In the genomic region with DNA sequence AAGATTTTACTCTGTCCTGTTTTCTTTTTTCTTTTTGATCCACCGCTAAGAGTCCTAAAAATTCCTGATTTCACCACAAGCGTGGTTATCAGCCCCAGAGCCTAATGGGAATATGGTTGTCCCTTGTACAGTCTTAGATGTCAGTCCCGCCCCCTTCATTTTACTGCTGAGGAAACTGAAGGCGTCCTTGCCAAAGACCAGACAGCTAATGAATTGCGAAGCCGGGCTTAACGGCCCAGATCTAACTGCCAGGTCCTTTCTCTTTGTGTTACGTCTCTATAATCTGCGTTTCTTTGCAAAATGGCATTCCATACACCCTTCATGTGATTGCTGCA, we compare ENCODE assay signal across 8 cellular contexts. TPM values are rescaled to one million over a fixed set of nuclear protein-coding genes. Genes with fewer than 3 reads are reported as not detected.
A peak's percentile ranks its signal among the peaks of the same experiment; 100 is the strongest.
DNase-seq lines count a peak whose midpoint lies in the region; ATAC-seq and TF ChIP-seq lines count a peak whose summit lies in the region.

No MANE protein-coding gene starts in this region.

- no peak overlapping the region for H2BK5ac ChIP-seq in mesenchymal stem cell (ENCODE audit: low read depth, low read length, poor library complexity, severe bottlenecking)

- H3K36me3 ChIP-seq in SK-N-SH (replicated peaks in 1 of 2; ENCODE audit: control insufficient read depth in 1 of 2, insufficient read depth in 2 of 2, low read length in 1 of 2) (peaks cover 41 to 48% of the 10 kb centered on the region in 2 experiments), mesenchymal stem cell (ENCODE audit: control insufficient read depth in 1 of 2, insufficient read depth in 2 of 2, low read depth in 1 of 2, low read length in 2 of 2) (peaks cover 4 to 31% of the 10 kb centered on the region in 2 experiments), uterus (no peaks in the 10 kb centered on the region)
- H3K36me3 ChIP-seq in effector memory CD4-positive, alpha-beta T cell (ENCODE audit: control insufficient read depth, insufficient read depth, low read length) = peaks cover 20% of the 10 kb centered on the region

- peaks cover 59% of the 10 kb centered on the region for H3K79me2 ChIP-seq in SK-N-SH (ENCODE audit: insufficient read depth)

- intact Hi-C loops in CD4-positive, alpha-beta T cell (cut with DNase I, micrococcal nuclease) = loop anchor here (2.0 to 10.0 kb wide), 13 partner anchors 80 to 1489 kb away; partner anchors contain the start of genes ANKRA2 (in 1 of the 2), ANKRD31 (in 1 of the 2), CERT1 (in 1 of the 2) and GCNT4 (in 1 of the 2)
- intact Hi-C loops in uterus (cut with DNase I; ENCODE audit: low total_unique reads) = no loop called here

- no peak overlapping the region for H2BK12ac ChIP-seq in mesenchymal stem cell (ENCODE audit: low read length in 2 of 2)

- H3K9me3 ChIP-seq in CD4-positive, alpha-beta T cell (ENCODE audit: control insufficient read depth, low read length) = no peaks in the 10 kb centered on the region
- H3K9me3 ChIP-seq in SK-N-SH = no peaks in the 10 kb centered on the region
- no peaks in the 10 kb centered on the region for H3K9me3 ChIP-seq in effector memory CD4-positive, alpha-beta T cell (ENCODE audit: control insufficient read depth, low read length)
- no peaks in the 10 kb centered on the region for H3K9me3 ChIP-seq in mesenchymal stem cell (ENCODE audit: control insufficient read depth, low read length)
- H3K9me3 ChIP-seq in uterus = no peaks in the 10 kb centered on the region

- H4K91ac ChIP-seq in mesenchymal stem cell (ENCODE audit: low read length) = no peak overlapping the region

- H3K18ac ChIP-seq in mesenchymal stem cell (ENCODE audit: low read depth in 1 of 2, low read length in 2 of 2) = peak overlapping the region in 1 of 2 experiments; percentile 61

- H2BK15ac ChIP-seq in mesenchymal stem cell (ENCODE audit: low read depth, poor library complexity, severe bottlenecking) = no peak overlapping the region

- CTCF ChIA-PET in CD4-positive, alpha-beta T cell (lab: Charles Lee) = interaction anchor here (0.9 to 1.6 kb wide), 3 partner anchors 343 to 569 kb away, joined by 3 to 4 read pairs (median 3); partner anchors contain the start of genes ANKRD31 and HMGCR
- CTCF ChIA-PET in SK-N-SH (lab: Yijun Ruan, JAX) = interaction anchor here (0.8 to 2.4 kb wide), 7 partner anchors 13 to 161 kb away, joined by 3 to 15 read pairs (median 7); no protein-coding TSS in a partner anchor

- 0% methylated on average over 9 of the region's 9 CpGs for WGBS in SK-N-SH (ENCODE audit: low lambda C conversion rate)
- WGBS in mesenchymal stem cell = 5% methylated on average over 8 of the region's 9 CpGs

- H3K23ac ChIP-seq in mesenchymal stem cell (ENCODE audit: low read length in 2 of 2) = no peak overlapping the region

- H3K4me3 Mint-ChIP-seq in CD4-positive, alpha-beta T cell = peak overlapping the region; percentile 98

- peaks cover 13% of the 10 kb centered on the region for H3K79me1 ChIP-seq in mesenchymal stem cell (replicated peaks; ENCODE audit: low read length, poor library complexity, severe bottlenecking)

- H3K4me2 ChIP-seq in SK-N-SH (peak overlapping the region; percentile 95), mesenchymal stem cell (ENCODE audit: low read length, poor library complexity, severe bottlenecking) (peak overlapping the region; percentile 94)

- H3K4me3 ChIP-seq in SK-N-SH (ENCODE audit: low read depth in 2 of 2, low read length in 1 of 2) = peak overlapping the region; percentile 98 to 100
- peak overlapping the region; percentile 94 for H3K4me3 ChIP-seq in effector memory CD4-positive, alpha-beta T cell (ENCODE audit: insufficient read depth, low read depth, low read length, poor library complexity, severe bottlenecking)
- peak overlapping the region; percentile 95 to 98 for H3K4me3 ChIP-seq in mesenchymal stem cell (ENCODE audit: insufficient read depth in 1 of 2, low read depth in 1 of 2, low read length in 2 of 2)
- H3K4me3 ChIP-seq in uterus = peak overlapping the region; percentile 76 to 92

- peak overlapping the region in 1 of 2 experiments; percentile 95 for H3K4ac ChIP-seq in mesenchymal stem cell (ENCODE audit: low read depth in 1 of 2, low read length in 2 of 2)

- peak overlapping the region; percentile 66 for H3K27ac ChIP-seq in CD4-positive, alpha-beta T cell (ENCODE audit: low read depth, low read length)
- H3K27ac ChIP-seq in SK-N-SH (ENCODE audit: low read depth in 2 of 2, low read length in 1 of 2) (peak overlapping the region; percentile 67 to 85), mesenchymal stem cell (ENCODE audit: low read length, poor library complexity, severe bottlenecking) (peak overlapping the region; percentile 68), uterus (peak overlapping the region; percentile 83 to 86)
- H3K27ac ChIP-seq in effector memory CD4-positive, alpha-beta T cell (ENCODE audit: insufficient read depth, low read length, poor library complexity, severe bottlenecking) = peak overlapping the region; percentile 74

- H3K9ac ChIP-seq in SK-N-SH = peak overlapping the region; percentile 87
- H3K9ac ChIP-seq in mesenchymal stem cell (ENCODE audit: low read length) = peak overlapping the region; percentile 93

- H2AFZ ChIP-seq in SK-N-SH (ENCODE audit: low read depth) (peak overlapping the region; percentile 99), mesenchymal stem cell (ENCODE audit: low read depth, low read length) (no peak overlapping the region)

- H3K14ac ChIP-seq in mesenchymal stem cell (ENCODE audit: low read length in 2 of 2) = peak overlapping the region in 1 of 2 experiments; percentile 60

- no peak for TF ChIP-seq POLR2A in uterus (IDR thresholded peaks at IDR 0.05)

- POLR2A ChIA-PET in CD4-positive, alpha-beta T cell (lab: Charles Lee) = interaction anchor here (0.9 to 2.1 kb wide), 7 partner anchors 13 to 569 kb away, joined by 3 to 9 read pairs (median 5); partner anchors contain the start of genes ANKRD31, HEXB and HMGCR
- POLR2A ChIA-PET in SK-N-SH (lab: Yijun Ruan, JAX) = interaction anchor here (1.0 kb wide), 1 partner anchor 8 kb away, joined by 3 read pairs; no protein-coding TSS in a partner anchor

- no peak for TF ChIP-seq EP300 in SK-N-SH (IDR thresholded peaks at IDR 0.05; ENCODE audit: borderline replicate concordance in 1 of 2, low read depth in 1 of 2, low read length in 1 of 2)

- TF ChIP-seq CTCF in CD4-positive, alpha-beta T cell (IDR thresholded peaks at IDR 0.05) = no peak
- no peak for TF ChIP-seq CTCF in SK-N-SH (IDR thresholded peaks at IDR 0.05)
- peak in 1 of 4 experiments; percentile 1 for TF ChIP-seq CTCF in uterus (IDR thresholded peaks at IDR 0.05)

- H3K27me3 Mint-ChIP-seq in CD4-positive, alpha-beta T cell = no peaks in the 10 kb centered on the region

- peaks cover 64% of the 10 kb centered on the region for H3K36me3 Mint-ChIP-seq in CD4-positive, alpha-beta T cell (ENCODE audit: low read depth)

- H3K4me1 ChIP-seq in SK-N-SH (ENCODE audit: control insufficient read depth in 1 of 2, insufficient read depth in 2 of 2, low read depth in 1 of 2, low read length in 1 of 2) (peaks cover 17 to 23% of the 10 kb centered on the region in 2 experiments; a peak in 3 of 4 replicates), mesenchymal stem cell (ENCODE audit: control insufficient read depth, insufficient read depth, low read depth, low read length) (peaks cover 9% of the 10 kb centered on the region), uterus (peaks cover 5 to 14% of the 10 kb centered on the region in 2 donors)
- peaks cover 21% of the 10 kb centered on the region for H3K4me1 ChIP-seq in effector memory CD4-positive, alpha-beta T cell (ENCODE audit: control insufficient read depth, insufficient read depth, low read length, poor library complexity, severe bottlenecking)

- no peak for DNase-seq in CD4-positive, alpha-beta T cell
- DNase-seq in SK-N-SH = no peak
- no peak for DNase-seq in effector memory CD4-positive, alpha-beta T cell
- peak; percentile 80 for DNase-seq in mesenchymal stem cell
- no peak for DNase-seq in uterus
- DNase-seq in DMS79 (lab: John Stamatoyannopoulos, UW) = no peak

- TF ChIP-seq RAD21 in SK-N-SH (IDR thresholded peaks at IDR 0.05; ENCODE audit: low read length) = no peak

- H3K9me2 ChIP-seq in SK-N-SH = no peaks in the 10 kb centered on the region

- H3K9me3 Mint-ChIP-seq in CD4-positive, alpha-beta T cell = no peaks in the 10 kb centered on the region

- ATAC-seq in CD4-positive, alpha-beta T cell (ENCODE audit: poor library complexity) = peak; percentile 16
- peak; percentile 6 for ATAC-seq in GM18870 (IDR thresholded peaks at IDR 0.05; ENCODE audit: unreplicated experiment)
- ATAC-seq in HG03097 (IDR thresholded peaks at IDR 0.05; ENCODE audit: low FRiP score, unreplicated experiment) = peak; percentile 21

- H3K4me1 Mint-ChIP-seq in CD4-positive, alpha-beta T cell (ENCODE audit: low read depth) = peaks cover 40% of the 10 kb centered on the region

- no peak overlapping the region for H4K8ac ChIP-seq in mesenchymal stem cell (ENCODE audit: low read length)

- H4K20me1 ChIP-seq in SK-N-SH (ENCODE audit: insufficient read depth) = no peaks in the 10 kb centered on the region

- H3F3A ChIP-seq in SK-N-SH (replicated peaks; ENCODE audit: insufficient read depth) = peaks cover 22% of the 10 kb centered on the region

- no peaks in the 10 kb centered on the region for H3K27me3 ChIP-seq in CD4-positive, alpha-beta T cell (ENCODE audit: control insufficient read depth, insufficient read depth, low read length)
- H3K27me3 ChIP-seq in SK-N-SH (ENCODE audit: insufficient read depth) (no peaks in the 10 kb centered on the region), mesenchymal stem cell (ENCODE audit: control insufficient read depth in 1 of 2, insufficient read depth in 1 of 2, low read length in 2 of 2) (no peaks in the 10 kb centered on the region), uterus (no peaks in the 10 kb centered on the region)
- H3K27me3 ChIP-seq in effector memory CD4-positive, alpha-beta T cell (replicated peaks; ENCODE audit: control insufficient read depth, insufficient read depth, low read length, poor library complexity, severe bottlenecking) = no peaks in the 10 kb centered on the region

- H2BK120ac ChIP-seq in mesenchymal stem cell (ENCODE audit: low read depth, low read length) = no peak overlapping the region

- peak overlapping the region; percentile 94 for H3K27ac Mint-ChIP-seq in CD4-positive, alpha-beta T cell

- peak overlapping the region; percentile 16 for H2AK5ac ChIP-seq in mesenchymal stem cell (ENCODE audit: low read length, severe bottlenecking)

RNA-seq across cellular contexts. Expression of gene NSA2, which starts 0.5 kb away (rescaled TPM):
- 100 to 1,000 TPM; 190 to 200 TPM for total RNA-seq in CD4-positive, alpha-beta T cell
- 70.7 and 81.0 TPM in 2 replicates for polyA plus RNA-seq in SK-N-SH (2012; rRNA removed)
- 112 and 207 TPM in 2 replicates for polyA plus RNA-seq in SK-N-SH (2012; cell fraction: cytosol; rRNA removed)
- polyA plus RNA-seq in SK-N-SH (2012; cell fraction: nucleus; rRNA removed) = 10.9 and 26.4 TPM in 2 replicates
- 134 TPM for polyA plus RNA-seq in mesenchymal stem cell (2013, experiment 1 of 2)
- polyA plus RNA-seq in mesenchymal stem cell (2013, experiment 2 of 2) = 120 TPM
- 100 to 1,000 TPM in 2 of 4 donors, 10 to 100 TPM in 2; 91.5 to 229 (median 112) TPM for total RNA-seq in uterus

RNA-seq across cellular contexts. Expression of gene GFM2, which starts 0.6 kb away (rescaled TPM):
- total RNA-seq in CD4-positive, alpha-beta T cell = 10 to 100 TPM; 10.9 to 12.3 TPM
- polyA plus RNA-seq in SK-N-SH (2012; rRNA removed) = 29.5 and 37.3 TPM in 2 replicates
- 35.6 and 40.9 TPM in 2 replicates for polyA plus RNA-seq in SK-N-SH (2012; cell fraction: cytosol; rRNA removed)
- 26.9 and 60.2 TPM in 2 replicates for polyA plus RNA-seq in SK-N-SH (2012; cell fraction: nucleus; rRNA removed)
- 13.5 TPM for polyA plus RNA-seq in mesenchymal stem cell (2013, experiment 1 of 2)
- 12.7 TPM for polyA plus RNA-seq in mesenchymal stem cell (2013, experiment 2 of 2)
- 10 to 100 TPM; 15.9 to 55.7 (median 26.6) TPM for total RNA-seq in uterus
